6 cellular contexts compared by ENCODE assay signal in genomic region chr16:88041506-88041905, GRCh38.
DNase-seq lines count a peak whose midpoint lies in the region; ATAC-seq and TF ChIP-seq lines count a peak whose summit lies in the region.
"Not testable (repeated sequence)": the region's sequence is repeated elsewhere in the genome, so short reads cannot be mapped to it uniquely, and the experiment has no call there.

No MANE protein-coding gene starts in this region.

- H4K20me1 ChIP-seq in DOHH2 (ENCODE audit: control insufficient read depth, insufficient read depth, low read depth, low read length); OCI-LY1 (ENCODE audit: insufficient read depth, low read length); neural progenitor cell (ENCODE audit: low read depth): not testable (repeated sequence)

- not testable (repeated sequence) for ATAC-seq in lower lobe of right lung; stimulated activated memory B cell treated with anti-CD40 and anti-IgM and Interleukin-4, amounts not matched to agents 10 μg/mL and 1 μg/mL and 100 μg/mL, for 72 hours

- H3K27ac ChIP-seq in DOHH2 (ENCODE audit: low read depth, low read length) (peak overlapping the region; percentile 99; the same call in 1 of the 2 replicates), OCI-LY1 (ENCODE audit: low read depth, low read length, poor library complexity, severe bottlenecking) (peak overlapping the region; percentile 91)
- not testable (repeated sequence) for H3K27ac ChIP-seq in lower lobe of right lung, neural progenitor cell

- H3K79me2 ChIP-seq in DOHH2 (ENCODE audit: control insufficient read depth, low read length); OCI-LY1 (ENCODE audit: insufficient read depth, low read length); neural progenitor cell (ENCODE audit: low read depth): not testable (repeated sequence)

- H3F3A ChIP-seq in DOHH2 (ENCODE audit: control insufficient read depth, insufficient read depth): peaks cover 21% of the 10 kb centered on the region
- H3F3A ChIP-seq in OCI-LY1 (ENCODE audit: insufficient read depth, low read length); neural progenitor cell (ENCODE audit: low read depth): not testable (repeated sequence)

- not testable (repeated sequence) for H2AFZ ChIP-seq in OCI-LY1 (ENCODE audit: low read length); neural progenitor cell (replicated peaks)

- H3K4me3 Mint-ChIP-seq in activated naive CD8-positive, alpha-beta T cell; neural progenitor cell; stimulated activated memory B cell treated with anti-CD40 and anti-IgM and Interleukin-4, amounts not matched to agents 10 μg/mL and 1 μg/mL and 100 μg/mL, for 72 hours: not testable (repeated sequence)

- DNase-seq in lower lobe of right lung: peak; percentile 18
- DNase-seq in neural progenitor cell (ENCODE audit: low spot score): not testable (repeated sequence)

- peaks cover 51% of the 10 kb centered on the region for H3K4me1 ChIP-seq in DOHH2 (ENCODE audit: control insufficient read depth, low read length)
- H3K4me1 ChIP-seq in OCI-LY1 (ENCODE audit: insufficient read depth, low read length, severe bottlenecking): peaks cover 52% of the 10 kb centered on the region
- not testable (repeated sequence) for H3K4me1 ChIP-seq in lower lobe of right lung, neural progenitor cell

- not testable (repeated sequence) for H3K9me3 Mint-ChIP-seq in activated naive CD8-positive, alpha-beta T cell (ENCODE audit: low read depth); neural progenitor cell; stimulated activated memory B cell treated with anti-CD40 and anti-IgM and Interleukin-4, amounts not matched to agents 10 μg/mL and 1 μg/mL and 100 μg/mL, for 72 hours

- H3K9me3 ChIP-seq in DOHH2 (ENCODE audit: control insufficient read depth, insufficient read depth, low read length); OCI-LY1 (ENCODE audit: low read length); lower lobe of right lung; neural progenitor cell (ENCODE audit: low read depth): not testable (repeated sequence)

- H3K4me1 Mint-ChIP-seq in activated naive CD8-positive, alpha-beta T cell (ENCODE audit: low read depth); neural progenitor cell: not testable (repeated sequence)
- peaks cover 46% of the 10 kb centered on the region for H3K4me1 Mint-ChIP-seq in stimulated activated memory B cell treated with anti-CD40 and anti-IgM and Interleukin-4, amounts not matched to agents 10 μg/mL and 1 μg/mL and 100 μg/mL, for 72 hours

- not testable (repeated sequence) for H3K36me3 ChIP-seq in DOHH2 (ENCODE audit: control insufficient read depth, low read length); OCI-LY1 (ENCODE audit: insufficient read depth, low read length); lower lobe of right lung; neural progenitor cell

- H3K27me3 Mint-ChIP-seq in activated naive CD8-positive, alpha-beta T cell; stimulated activated memory B cell treated with anti-CD40 and anti-IgM and Interleukin-4, amounts not matched to agents 10 μg/mL and 1 μg/mL and 100 μg/mL, for 72 hours: not testable (repeated sequence)
- peaks cover 10% of the 10 kb centered on the region for H3K27me3 Mint-ChIP-seq in neural progenitor cell (ENCODE audit: insufficient read depth, low read depth)

- TF ChIP-seq CTCF in DOHH2 (IDR thresholded peaks at IDR 0.05; ENCODE audit: low read depth, low read length, poor library complexity, severe bottlenecking); OCI-LY1 (IDR thresholded peaks at IDR 0.05; ENCODE audit: low read length); lower lobe of right lung (IDR thresholded peaks at IDR 0.05); neural progenitor cell (IDR thresholded peaks at IDR 0.05): not testable (repeated sequence)

- intact Hi-C loops in lower lobe of right lung (cut with DNase I): not testable (repeated sequence)

- H3K4me3 ChIP-seq in DOHH2 (ENCODE audit: low read length); OCI-LY1 (ENCODE audit: low read depth, low read length, poor library complexity, severe bottlenecking); lower lobe of right lung; neural progenitor cell: not testable (repeated sequence)

- H3K9me2 ChIP-seq in DOHH2 (replicated peaks; ENCODE audit: control insufficient read depth, low read length); OCI-LY1 (ENCODE audit: low read depth, low read length): not testable (repeated sequence)

- peak overlapping the region; percentile 41 for H3K27ac Mint-ChIP-seq in activated naive CD8-positive, alpha-beta T cell
- H3K27ac Mint-ChIP-seq in neural progenitor cell: peak overlapping the region; percentile 72
- peak overlapping the region; percentile 64 for H3K27ac Mint-ChIP-seq in stimulated activated memory B cell treated with anti-CD40 and anti-IgM and Interleukin-4, amounts not matched to agents 10 μg/mL and 1 μg/mL and 100 μg/mL, for 72 hours

- not testable (repeated sequence) for H3K27me3 ChIP-seq in DOHH2 (ENCODE audit: control insufficient read depth, low read length); OCI-LY1 (ENCODE audit: insufficient read depth, low read length); lower lobe of right lung (ENCODE audit: low read depth); neural progenitor cell

- not testable (repeated sequence) for H3K4me2 ChIP-seq in DOHH2 (ENCODE audit: low read length); OCI-LY1 (ENCODE audit: low read length); neural progenitor cell

- H3K9ac ChIP-seq in OCI-LY1 (ENCODE audit: low read length); neural progenitor cell: not testable (repeated sequence)

- not testable (repeated sequence) for H3K36me3 Mint-ChIP-seq in activated naive CD8-positive, alpha-beta T cell
- peaks cover 20% of the 10 kb centered on the region for H3K36me3 Mint-ChIP-seq in neural progenitor cell
- peaks cover 34% of the 10 kb centered on the region for H3K36me3 Mint-ChIP-seq in stimulated activated memory B cell treated with anti-CD40 and anti-IgM and Interleukin-4, amounts not matched to agents 10 μg/mL and 1 μg/mL and 100 μg/mL, for 72 hours
